In the genomic region with DNA sequence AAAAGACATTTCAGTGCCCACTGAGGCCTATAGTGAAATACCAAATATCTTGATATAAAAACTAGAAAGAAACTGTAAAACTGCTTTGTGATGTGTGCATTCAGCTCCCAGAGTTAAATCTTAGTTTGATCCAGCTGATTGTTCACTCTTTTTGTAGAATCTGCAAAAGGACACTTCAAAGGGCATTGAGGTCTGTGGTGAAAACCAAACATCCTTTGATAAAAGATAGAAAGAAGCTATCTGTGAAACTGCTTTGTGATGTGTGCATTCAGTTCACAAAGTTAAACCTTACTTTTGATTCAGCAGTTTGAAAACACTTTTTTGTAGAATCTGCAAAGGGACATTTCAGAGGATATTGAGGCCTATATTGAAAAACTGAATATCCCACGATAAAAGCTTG, we compare ENCODE assay signal across 8 cellular contexts.
"Had no signal": no experiment of that assay in that cellular context is flagged by ENCODE, and none has a peak within 500 bp of the region (broad histone marks: within the 10 kb centered on the region; RNA-seq: fewer than 3 reads in every experiment).

No MANE protein-coding gene starts in this region.

- H3K36me3 Mint-ChIP-seq: IgD-negative memory B cell had no signal

- DNase-seq: IMR-90, KBM-7, KG1 had no signal

- H3K27ac ChIP-seq: HL-60, KMS-11 had no signal

- H3K4me3 Mint-ChIP-seq: IgD-negative memory B cell had no signal

- ATAC-seq: HepG2, K562 had no signal

- H3K4me1 Mint-ChIP-seq: IgD-negative memory B cell had no signal

- H3K9ac ChIP-seq: KMS-11 had no signal

- H3K4me2 ChIP-seq: KMS-11 had no signal

- H3K4me3 ChIP-seq: K562 had no signal

- H3K27me3 Mint-ChIP-seq: IgD-negative memory B cell had no signal

- H3K27ac Mint-ChIP-seq: IgD-negative memory B cell had no signal
